Comparison of ENCODE assay signal across 13 cellular contexts in the genomic region with DNA sequence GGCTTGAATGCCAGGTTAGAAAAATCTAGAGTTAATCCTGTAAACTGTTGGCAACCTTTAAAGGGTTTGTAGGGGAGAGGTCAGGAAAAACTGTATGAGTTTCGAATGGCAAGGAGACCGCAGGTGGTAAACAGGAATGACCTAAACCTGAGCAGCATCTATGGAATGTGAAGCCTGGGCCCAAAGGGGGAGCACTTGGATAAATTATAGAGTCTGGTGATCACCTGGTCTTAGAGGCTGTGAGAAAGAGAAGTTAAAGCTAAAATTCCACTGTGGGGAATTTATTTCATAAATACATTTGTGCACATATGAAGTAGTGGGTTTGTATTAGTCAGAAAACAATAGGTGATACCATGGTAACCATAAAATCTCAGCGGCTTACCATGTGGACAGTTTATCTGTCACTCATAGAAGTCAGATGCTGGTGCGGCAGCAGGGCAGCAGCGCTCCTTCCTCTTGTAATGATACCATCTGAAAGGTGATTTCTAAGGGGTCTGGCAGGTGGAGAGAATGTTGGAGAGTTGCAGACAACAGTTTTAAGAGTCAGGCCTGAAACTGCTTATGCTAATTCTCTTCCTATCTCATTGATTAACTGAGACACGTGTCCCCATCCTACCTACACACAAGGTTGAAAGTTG.
DNase-seq lines count a peak whose midpoint lies in the region; ATAC-seq and TF ChIP-seq lines count a peak whose summit lies in the region.
"Had no signal": no experiment of that assay in that cellular context is flagged by ENCODE, and none has a peak within 500 bp of the region (broad histone marks: within the 10 kb centered on the region; RNA-seq: fewer than 3 reads in every experiment).

No MANE protein-coding gene starts in this region.

- POLR2A ChIA-PET in PC-3 (lab: Charles Lee; ENCODE audit: unreplicated experiment): no interaction called here

- no peaks in the 10 kb centered on the region for H4K20me1 ChIP-seq in PC-3 (ENCODE audit: low read length)

- no peaks in the 10 kb centered on the region; the same call in 1 of the 2 replicates for H3K4me1 ChIP-seq in PC-3 (ENCODE audit: insufficient read depth, low read length)

- no peaks in the 10 kb centered on the region for H3F3A ChIP-seq in PC-3 (ENCODE audit: low read length, unreplicated experiment)

- H3K27ac ChIP-seq in 22Rv1 (no peak overlapping the region), PC-3 (ENCODE audit: low read length) (no peak overlapping the region)

- H3K9ac ChIP-seq in PC-3 (ENCODE audit: low read length): no peak overlapping the region

- H3K27me3 ChIP-seq in PC-3 (ENCODE audit: low read length): 0 out of 2 replicates have a peak, but pooled peaks cover 2% of the 10 kb centered on the region

- no peaks in the 10 kb centered on the region for H3K36me3 ChIP-seq in PC-3 (ENCODE audit: low read depth, low read length)

- H3K9me3 ChIP-seq in PC-3 (ENCODE audit: low read length): no peaks in the 10 kb centered on the region

- H3K79me2 ChIP-seq in PC-3 (ENCODE audit: low read length): no peaks in the 10 kb centered on the region

- H3K4me1 Mint-ChIP-seq in endothelial cell (ENCODE audit: unreplicated experiment): no peaks in the 10 kb centered on the region
- no peaks in the 10 kb centered on the region for H3K4me1 Mint-ChIP-seq in stimulated activated effector memory CD8-positive, alpha-beta T cell treated with anti-CD3 and anti-CD28 coated beads, Interleukin-12 subunit alpha, Interleukin-12 subunit beta, amount 100 ng/mL, for 72 hours

- peak; percentile 51 for ATAC-seq in PC-3
- ATAC-seq in GM21737 (IDR thresholded peaks at IDR 0.05; ENCODE audit: unreplicated experiment): no peak
- ATAC-seq in HG02981 (IDR thresholded peaks at IDR 0.05; ENCODE audit: unreplicated experiment): no peak
- no peak for ATAC-seq in stimulated activated effector memory CD8-positive, alpha-beta T cell treated with anti-CD3 and anti-CD28 coated beads, Interleukin-12 subunit alpha, Interleukin-12 subunit beta, amount 100 ng/mL, for 72 hours

- H3K4me2 ChIP-seq in PC-3 (ENCODE audit: low read length): no peak overlapping the region

- no peaks in the 10 kb centered on the region for H3K27me3 Mint-ChIP-seq in endothelial cell (ENCODE audit: unreplicated experiment)

- intact Hi-C loops in PC-3 (cut with micrococcal nuclease): no loop called here

- H3K4me3 ChIP-seq in PC-3 (ENCODE audit: low read length): no peak overlapping the region

- H3K9me2 ChIP-seq in PC-3 (replicated peaks; ENCODE audit: low read length): no peaks in the 10 kb centered on the region

- in situ Hi-C loops in G401 (cut with HindIII; ENCODE audit: low sequenced_read_pairs): loop anchor here (25.0 kb wide), 1 partner anchor 122 kb away; no protein-coding TSS in a partner anchor
- in situ Hi-C loops in GM13976 (cut with MboI; ENCODE audit: low sequenced_read_pairs, unreplicated experiment): loop anchor here (25.0 kb wide), 1 partner anchor 553 kb away; no protein-coding TSS in a partner anchor

- DNase-seq in G401 (ENCODE audit: low spot score): peak; percentile 20
- peak; percentile 70 for DNase-seq in PC-3
- peak; percentile 9 for DNase-seq in endothelial cell (ENCODE audit: low spot score)
- DNase-seq in GM13976 (ENCODE audit: low spot score): no peak
- no peak for DNase-seq in stimulated activated effector memory CD8-positive, alpha-beta T cell treated with anti-CD3 and anti-CD28 coated beads, Interleukin-12 subunit alpha, Interleukin-12 subunit beta, amount 100 ng/mL, for 72 hours (ENCODE audit: low spot score in 2 of 2)
- DNase-seq: activated T-cell treated with anti-CD3 and anti-CD28 coated beads for 4 hours; AML-193; amygdala; stimulated activated CD4-positive, alpha-beta T cell treated with anti-CD3 and anti-CD28 coated beads, Interleukin-1b, Interleukin-23, amount 100 ng/mL, for 48 hours; stimulated activated naive CD4-positive, alpha-beta T cell had no signal

- BruUV-seq in PC-3 (replicated peaks; lab: Mats Ljungman, UMichigan): no TSS peak

- no peak overlapping the region for H2AFZ ChIP-seq in PC-3 (ENCODE audit: low read length)

- no peaks in the 10 kb centered on the region for H3K36me3 Mint-ChIP-seq in endothelial cell (ENCODE audit: low read depth, unreplicated experiment)
- no peaks in the 10 kb centered on the region for H3K36me3 Mint-ChIP-seq in stimulated activated effector memory CD8-positive, alpha-beta T cell treated with anti-CD3 and anti-CD28 coated beads, Interleukin-12 subunit alpha, Interleukin-12 subunit beta, amount 100 ng/mL, for 72 hours

- no peak overlapping the region for H3K27ac Mint-ChIP-seq in endothelial cell (ENCODE audit: unreplicated experiment)
- no peak overlapping the region for H3K27ac Mint-ChIP-seq in stimulated activated effector memory CD8-positive, alpha-beta T cell treated with anti-CD3 and anti-CD28 coated beads, Interleukin-12 subunit alpha, Interleukin-12 subunit beta, amount 100 ng/mL, for 72 hours

- no peak overlapping the region for H3K4me3 Mint-ChIP-seq in endothelial cell (ENCODE audit: unreplicated experiment)
- no peak overlapping the region for H3K4me3 Mint-ChIP-seq in stimulated activated effector memory CD8-positive, alpha-beta T cell treated with anti-CD3 and anti-CD28 coated beads, Interleukin-12 subunit alpha, Interleukin-12 subunit beta, amount 100 ng/mL, for 72 hours

- TF ChIP-seq CTCF in 22Rv1 (IDR thresholded peaks at IDR 0.05) (peak; percentile 15; the same call in 1 of the 2 replicates), PC-3 (conservative IDR thresholded peaks at IDR 0.05; ENCODE audit: low read depth, low read length) (peak; percentile 59), endothelial cell (IDR thresholded peaks at IDR 0.05; ENCODE audit: unreplicated experiment) (no peak), GM13976 (IDR thresholded peaks at IDR 0.05; ENCODE audit: borderline replicate concordance, control extremely low read depth, extremely low read depth, insufficient read depth, missing control alignments) (no peak)

- no peaks in the 10 kb centered on the region for H3K9me3 Mint-ChIP-seq in endothelial cell (ENCODE audit: unreplicated experiment)
- peaks cover 17% of the 10 kb centered on the region for H3K9me3 Mint-ChIP-seq in stimulated activated effector memory CD8-positive, alpha-beta T cell treated with anti-CD3 and anti-CD28 coated beads, Interleukin-12 subunit alpha, Interleukin-12 subunit beta, amount 100 ng/mL, for 72 hours

- CTCF ChIA-PET in PC-3 (lab: Charles Lee): interaction anchor here (1.0 kb wide), 1 partner anchor 134 kb away, joined by 6 read pairs; no protein-coding TSS in a partner anchor

Comparison
In these comparisons a context has a peak if more than half of its experiments do, and no peak if none do; other contexts are left out.
1. CTCF ChIP-seq: peak in 22Rv1 (single experiment) and PC-3 (single experiment); none in endothelial cell (single experiment) and GM13976 (single experiment).
2. DNase-seq: peak in G401 (single experiment), PC-3 (single experiment) and endothelial cell (single experiment); none in GM13976 (single experiment) and stimulated activated effector memory CD8-positive, alpha-beta T cell treated with anti-CD3 and anti-CD28 coated beads, Interleukin-12 subunit alpha, Interleukin-12 subunit beta, amount 100 ng/mL, for 72 hours (0 of 2).